Comparison of ENCODE assay signal across 1 cellular context in the genomic region with DNA sequence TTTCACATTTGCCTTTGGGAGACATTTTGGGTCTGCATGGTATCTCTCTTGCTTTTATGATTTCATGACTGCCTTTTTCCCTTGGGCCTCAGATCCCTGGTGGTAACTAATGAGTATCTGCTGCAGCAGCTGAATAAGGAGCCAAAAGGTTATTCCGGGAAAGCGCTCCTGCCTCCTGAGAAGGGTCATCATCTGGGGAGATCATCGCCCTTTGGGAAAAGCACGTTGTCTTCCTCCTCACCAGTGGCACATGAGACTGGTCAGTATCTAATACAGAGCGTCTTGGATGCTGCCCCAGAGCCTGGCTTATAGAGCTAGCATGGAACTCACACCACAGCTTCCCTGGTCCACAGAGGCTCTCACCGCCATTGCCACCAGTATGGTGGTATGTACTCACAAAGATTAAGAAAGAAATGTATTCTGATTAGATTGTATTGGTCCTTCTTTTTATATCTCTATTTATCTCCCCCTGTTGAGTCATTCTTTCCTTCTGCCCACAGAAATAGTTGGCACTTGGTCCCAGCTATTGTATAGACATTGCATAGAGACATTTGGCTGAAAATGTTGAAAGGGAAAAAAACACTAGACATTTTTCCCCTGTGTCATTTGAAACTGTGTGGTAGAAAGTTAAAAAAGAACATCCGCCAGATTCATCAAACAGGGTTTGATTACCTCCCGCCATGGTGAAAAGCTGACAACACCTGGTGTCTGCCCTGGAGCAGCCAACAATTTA.
TF ChIP-seq lines count a peak whose summit lies in the region.

No MANE protein-coding gene starts in this region.

TF ChIP-seq in H1, 55 proteins besides CTCF, POLR2A, EP300 and RAD21:
- TF ChIP-seq CBX8 (IDR thresholded peaks at IDR 0.05; ENCODE audit: borderline replicate concordance, low read depth, low read length) = no peak
- no peak for TF ChIP-seq SP2 (IDR thresholded peaks at IDR 0.05; ENCODE audit: low read length)
- no peak for TF ChIP-seq RXRA (IDR thresholded peaks at IDR 0.05; ENCODE audit: insufficient read depth, low read depth, low read length)
- TF ChIP-seq POLR2AphosphoS5 (IDR thresholded peaks at IDR 0.05; ENCODE audit: low read depth, low read length) = no peak
- TF ChIP-seq SIN3A (conservative IDR thresholded peaks at IDR 0.05 in 1 of 2, IDR thresholded peaks at IDR 0.05 in 1 of 2; ENCODE audit: low read depth in 1 of 2, low read length in 2 of 2) = no peak
- TF ChIP-seq ZNF274 (IDR thresholded peaks at IDR 0.05; ENCODE audit: borderline replicate concordance, extremely low read depth, low read length) = no peak
- no peak for TF ChIP-seq KDM1A (IDR thresholded peaks at IDR 0.05; ENCODE audit: borderline replicate concordance, low read length)
- no peak for TF ChIP-seq SP4 (IDR thresholded peaks at IDR 0.05; ENCODE audit: low read length)
- TF ChIP-seq GABPA (IDR thresholded peaks at IDR 0.05; ENCODE audit: borderline replicate concordance, insufficient read depth, low read length) = no peak
- TF ChIP-seq, protein P1, sequence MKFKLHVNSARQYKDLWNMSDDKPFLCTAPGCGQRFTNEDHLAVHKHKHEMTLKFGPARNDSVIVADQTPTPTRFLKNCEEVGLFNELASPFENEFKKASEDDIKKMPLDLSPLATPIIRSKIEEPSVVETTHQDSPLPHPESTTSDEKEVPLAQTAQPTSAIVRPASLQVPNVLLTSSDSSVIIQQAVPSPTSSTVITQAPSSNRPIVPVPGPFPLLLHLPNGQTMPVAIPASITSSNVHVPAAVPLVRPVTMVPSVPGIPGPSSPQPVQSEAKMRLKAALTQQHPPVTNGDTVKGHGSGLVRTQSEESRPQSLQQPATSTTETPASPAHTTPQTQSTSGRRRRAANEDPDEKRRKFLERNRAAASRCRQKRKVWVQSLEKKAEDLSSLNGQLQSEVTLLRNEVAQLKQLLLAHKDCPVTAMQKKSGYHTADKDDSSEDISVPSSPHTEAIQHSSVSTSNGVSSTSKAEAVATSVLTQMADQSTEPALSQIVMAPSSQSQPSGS (IDR thresholded peaks at IDR 0.05; ENCODE audit: low read length) = no peak
- no peak for TF ChIP-seq TBP (IDR thresholded peaks at IDR 0.05; ENCODE audit: low read depth, low read length)
- TF ChIP-seq, protein P2, sequence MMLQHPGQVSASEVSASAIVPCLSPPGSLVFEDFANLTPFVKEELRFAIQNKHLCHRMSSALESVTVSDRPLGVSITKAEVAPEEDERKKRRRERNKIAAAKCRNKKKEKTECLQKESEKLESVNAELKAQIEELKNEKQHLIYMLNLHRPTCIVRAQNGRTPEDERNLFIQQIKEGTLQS (IDR thresholded peaks at IDR 0.05; ENCODE audit: insufficient read depth, low read depth, low read length) = no peak
- no peak for TF ChIP-seq NANOG (IDR thresholded peaks at IDR 0.05; ENCODE audit: insufficient read depth, low read depth, low read length, poor library complexity, severe bottlenecking)
- TF ChIP-seq PHF8 (conservative IDR thresholded peaks at IDR 0.05; ENCODE audit: low read depth, low read length) = no peak
- TF ChIP-seq POU5F1 (IDR thresholded peaks at IDR 0.05; ENCODE audit: low read depth, low read length) = no peak
- TF ChIP-seq RNF2 (IDR thresholded peaks at IDR 0.05; ENCODE audit: borderline replicate concordance, low read depth, low read length, missing control alignments, poor library complexity, severe bottlenecking) = no peak
- no peak for TF ChIP-seq RFX5 (IDR thresholded peaks at IDR 0.05; ENCODE audit: borderline replicate concordance, low read depth, low read length)
- no peak for TF ChIP-seq CHD2 (IDR thresholded peaks at IDR 0.05; ENCODE audit: low read length)
- no peak for TF ChIP-seq ASH2L (IDR thresholded peaks at IDR 0.05; ENCODE audit: low read length)
- TF ChIP-seq SAP30 (IDR thresholded peaks at IDR 0.05; ENCODE audit: insufficient read depth, insufficient replicate concordance, low read length) = no peak
TF ChIP-seq in H1: peak in this region for 0.
